Comparison of ENCODE assay signal across 2 cellular contexts in genomic region chr1:232146514-232146913, GRCh38.
A peak's percentile ranks its signal among the peaks of the same experiment; 100 is the strongest.
TF ChIP-seq lines count a peak whose summit lies in the region.

No MANE protein-coding gene starts in this region.

TF ChIP-seq in WTC11, 78 proteins besides CTCF, POLR2A, EP300 and RAD21 (continued from another document):
- TF ChIP-seq ERG (CRISPR knock-in tag; IDR thresholded peaks at IDR 0.05) (0 out of 2 replicates have a peak, but pooled peaks have one; percentile 17), ZNF425 (CRISPR knock-in tag; conservative IDR thresholded peaks at IDR 0.05) (0 out of 2 replicates have a peak, but pooled peaks have one; percentile 37)

TF ChIP-seq in H1, 55 proteins besides CTCF, POLR2A, EP300 and RAD21 (continued from another document):
- TF ChIP-seq SP4 (IDR thresholded peaks at IDR 0.05; ENCODE audit: low read length) (no peak), SRF (IDR thresholded peaks at IDR 0.05; ENCODE audit: low read depth, low read length) (no peak), KDM4A (IDR thresholded peaks at IDR 0.05; ENCODE audit: low read depth, low read length, severe bottlenecking) (no peak), GTF2F1 (IDR thresholded peaks at IDR 0.05; ENCODE audit: borderline replicate concordance, low read depth, low read length) (no peak)
